ENCODE assay signal across 1 cellular context in the genomic region with DNA sequence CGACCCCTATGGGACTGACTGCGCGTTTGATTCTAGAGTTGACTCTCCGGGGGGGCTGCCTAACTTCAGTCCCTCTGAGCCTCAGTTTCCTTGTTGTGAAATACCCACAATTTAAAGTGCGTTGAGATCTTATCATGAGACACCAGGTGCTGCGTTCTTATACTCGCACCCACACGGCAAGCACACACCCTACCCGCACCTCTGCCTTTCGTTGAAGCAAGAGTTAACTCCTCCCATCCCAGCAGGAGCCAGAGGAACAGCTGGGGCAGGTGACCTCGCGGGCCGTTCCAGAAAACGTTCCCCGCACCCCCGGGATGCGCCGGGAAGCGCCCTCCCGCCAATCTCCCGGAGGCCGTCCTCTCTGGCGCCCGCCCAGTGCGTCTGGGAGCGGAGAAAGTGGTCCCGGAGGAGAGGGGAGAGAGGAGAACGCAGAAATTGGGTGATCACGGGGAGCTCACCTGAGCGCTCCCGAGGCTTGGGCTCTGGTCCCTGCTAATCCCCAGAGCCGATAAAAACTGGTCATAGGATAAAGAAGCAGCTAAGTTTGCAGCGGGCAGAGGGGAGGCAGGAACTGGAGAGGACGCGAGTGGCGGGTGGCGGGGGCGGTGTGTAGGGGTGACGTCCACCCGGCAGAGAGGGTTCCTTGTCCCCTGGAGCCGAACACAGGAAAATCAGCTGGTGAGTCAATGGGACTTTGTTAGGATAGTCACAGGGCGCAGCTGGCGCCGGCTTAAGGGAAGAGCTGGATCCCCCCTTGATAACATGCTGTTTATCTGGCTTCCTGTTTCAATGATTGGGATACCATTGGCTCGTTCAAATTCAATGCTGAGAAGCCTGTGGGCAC.
TF ChIP-seq lines count a peak whose summit lies in the region.

No MANE protein-coding gene starts in this region.

TF ChIP-seq in HEK293, 187 proteins besides CTCF, POLR2A, EP300 and RAD21 (continued from another document and continues in another):
- TF ChIP-seq, protein P1, sequence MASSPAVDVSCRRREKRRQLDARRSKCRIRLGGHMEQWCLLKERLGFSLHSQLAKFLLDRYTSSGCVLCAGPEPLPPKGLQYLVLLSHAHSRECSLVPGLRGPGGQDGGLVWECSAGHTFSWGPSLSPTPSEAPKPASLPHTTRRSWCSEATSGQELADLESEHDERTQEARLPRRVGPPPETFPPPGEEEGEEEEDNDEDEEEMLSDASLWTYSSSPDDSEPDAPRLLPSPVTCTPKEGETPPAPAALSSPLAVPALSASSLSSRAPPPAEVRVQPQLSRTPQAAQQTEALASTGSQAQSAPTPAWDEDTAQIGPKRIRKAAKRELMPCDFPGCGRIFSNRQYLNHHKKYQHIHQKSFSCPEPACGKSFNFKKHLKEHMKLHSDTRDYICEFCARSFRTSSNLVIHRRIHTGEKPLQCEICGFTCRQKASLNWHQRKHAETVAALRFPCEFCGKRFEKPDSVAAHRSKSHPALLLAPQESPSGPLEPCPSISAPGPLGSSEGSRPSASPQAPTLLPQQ (tag by site-specific recombination; IDR thresholded peaks at IDR 0.05) = peak; percentile 70; the same call in 1 of the 2 replicates
- TF ChIP-seq ZNF585B (tag by site-specific recombination; IDR thresholded peaks at IDR 0.05) (no peak), ZNF19 (tag by site-specific recombination; IDR thresholded peaks at IDR 0.05; ENCODE audit: low read depth) (no peak), KLF16 (tag by site-specific recombination; IDR thresholded peaks at IDR 0.05) (0 out of 2 replicates have a peak, but pooled peaks have one; percentile 39), OVOL3 (tag by site-specific recombination; IDR thresholded peaks at IDR 0.05) (no peak), GLIS2 (tag by site-specific recombination; IDR thresholded peaks at IDR 0.05) (peak; percentile 83), ZNF426 (tag by site-specific recombination; IDR thresholded peaks at IDR 0.05) (no peak), ZNF510 (tag by site-specific recombination; IDR thresholded peaks at IDR 0.05; ENCODE audit: insufficient replicate concordance) (no peak), TCF7L2 (IDR thresholded peaks at IDR 0.05; ENCODE audit: borderline replicate concordance, low read depth, low read length) (no peak), SP3 (tag by site-specific recombination; IDR thresholded peaks at IDR 0.05) (peak; percentile 72), ZNF391 (tag by site-specific recombination; IDR thresholded peaks at IDR 0.05; ENCODE audit: borderline replicate concordance, low read depth) (no peak), ZNF24 (tag by site-specific recombination; IDR thresholded peaks at IDR 0.05) (peak; percentile 11; the same call in 1 of the 2 replicates), BCL11A (tag by site-specific recombination; IDR thresholded peaks at IDR 0.05; ENCODE audit: low read depth) (no peak; the same call in 1 of the 2 replicates), ZNF664 (tag by site-specific recombination; IDR thresholded peaks at IDR 0.05) (no peak), SP7 (tag by site-specific recombination; IDR thresholded peaks at IDR 0.05) (peak; percentile 58), ZNF324 (tag by site-specific recombination; IDR thresholded peaks at IDR 0.05) (peak; percentile 16; the same call in 1 of the 2 replicates), ZNF623 (tag by site-specific recombination; IDR thresholded peaks at IDR 0.05) (no peak; the same call in 1 of the 2 replicates), ZNF521 (tag by site-specific recombination; IDR thresholded peaks at IDR 0.05) (no peak), ZNF792 (tag by site-specific recombination; IDR thresholded peaks at IDR 0.05) (no peak), ZNF184 (tag by site-specific recombination; IDR thresholded peaks at IDR 0.05) (no peak), ZNF670 (tag by site-specific recombination; IDR thresholded peaks at IDR 0.05; ENCODE audit: low read depth) (no peak), ZNF394 (tag by site-specific recombination; IDR thresholded peaks at IDR 0.05; ENCODE audit: borderline replicate concordance) (peak; percentile 36; the same call in 1 of the 2 replicates), ZNF501 (tag by site-specific recombination; IDR thresholded peaks at IDR 0.05) (no peak; the same call in 1 of the 2 replicates)
- TF ChIP-seq, protein P2, sequence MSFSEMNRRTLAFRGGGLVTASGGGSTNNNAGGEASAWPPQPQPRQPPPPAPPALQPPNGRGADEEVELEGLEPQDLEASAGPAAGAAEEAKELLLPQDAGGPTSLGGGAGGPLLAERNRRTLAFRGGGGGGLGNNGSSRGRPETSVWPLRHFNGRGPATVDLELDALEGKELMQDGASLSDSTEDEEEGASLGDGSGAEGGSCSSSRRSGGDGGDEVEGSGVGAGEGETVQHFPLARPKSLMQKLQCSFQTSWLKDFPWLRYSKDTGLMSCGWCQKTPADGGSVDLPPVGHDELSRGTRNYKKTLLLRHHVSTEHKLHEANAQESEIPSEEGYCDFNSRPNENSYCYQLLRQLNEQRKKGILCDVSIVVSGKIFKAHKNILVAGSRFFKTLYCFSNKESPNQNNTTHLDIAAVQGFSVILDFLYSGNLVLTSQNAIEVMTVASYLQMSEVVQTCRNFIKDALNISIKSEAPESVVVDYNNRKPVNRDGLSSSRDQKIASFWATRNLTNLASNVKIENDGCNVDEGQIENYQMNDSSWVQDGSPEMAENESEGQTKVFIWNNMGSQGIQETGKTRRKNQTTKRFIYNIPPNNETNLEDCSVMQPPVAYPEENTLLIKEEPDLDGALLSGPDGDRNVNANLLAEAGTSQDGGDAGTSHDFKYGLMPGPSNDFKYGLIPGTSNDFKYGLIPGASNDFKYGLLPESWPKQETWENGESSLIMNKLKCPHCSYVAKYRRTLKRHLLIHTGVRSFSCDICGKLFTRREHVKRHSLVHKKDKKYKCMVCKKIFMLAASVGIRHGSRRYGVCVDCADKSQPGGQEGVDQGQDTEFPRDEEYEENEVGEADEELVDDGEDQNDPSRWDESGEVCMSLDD (tag by site-specific recombination; IDR thresholded peaks at IDR 0.05) = no peak; the same call in 1 of the 2 replicates
- TF ChIP-seq, protein P3, sequence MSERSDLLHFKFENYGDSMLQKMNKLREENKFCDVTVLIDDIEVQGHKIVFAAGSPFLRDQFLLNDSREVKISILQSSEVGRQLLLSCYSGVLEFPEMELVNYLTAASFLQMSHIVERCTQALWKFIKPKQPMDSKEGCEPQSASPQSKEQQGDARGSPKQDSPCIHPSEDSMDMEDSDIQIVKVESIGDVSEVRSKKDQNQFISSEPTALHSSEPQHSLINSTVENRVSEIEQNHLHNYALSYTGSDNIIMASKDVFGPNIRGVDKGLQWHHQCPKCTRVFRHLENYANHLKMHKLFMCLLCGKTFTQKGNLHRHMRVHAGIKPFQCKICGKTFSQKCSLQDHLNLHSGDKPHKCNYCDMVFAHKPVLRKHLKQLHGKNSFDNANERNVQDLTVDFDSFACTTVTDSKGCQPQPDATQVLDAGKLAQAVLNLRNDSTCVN (tag by site-specific recombination; optimal IDR thresholded peaks at IDR 0.05) = peak; percentile 42
- TF ChIP-seq, protein P4, sequence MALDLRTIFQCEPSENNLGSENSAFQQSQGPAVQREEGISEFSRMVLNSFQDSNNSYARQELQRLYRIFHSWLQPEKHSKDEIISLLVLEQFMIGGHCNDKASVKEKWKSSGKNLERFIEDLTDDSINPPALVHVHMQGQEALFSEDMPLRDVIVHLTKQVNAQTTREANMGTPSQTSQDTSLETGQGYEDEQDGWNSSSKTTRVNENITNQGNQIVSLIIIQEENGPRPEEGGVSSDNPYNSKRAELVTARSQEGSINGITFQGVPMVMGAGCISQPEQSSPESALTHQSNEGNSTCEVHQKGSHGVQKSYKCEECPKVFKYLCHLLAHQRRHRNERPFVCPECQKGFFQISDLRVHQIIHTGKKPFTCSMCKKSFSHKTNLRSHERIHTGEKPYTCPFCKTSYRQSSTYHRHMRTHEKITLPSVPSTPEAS (tag by site-specific recombination; IDR thresholded peaks at IDR 0.05) = peak; percentile 6; the same call in 1 of the 2 replicates
- TF ChIP-seq, protein P5, sequence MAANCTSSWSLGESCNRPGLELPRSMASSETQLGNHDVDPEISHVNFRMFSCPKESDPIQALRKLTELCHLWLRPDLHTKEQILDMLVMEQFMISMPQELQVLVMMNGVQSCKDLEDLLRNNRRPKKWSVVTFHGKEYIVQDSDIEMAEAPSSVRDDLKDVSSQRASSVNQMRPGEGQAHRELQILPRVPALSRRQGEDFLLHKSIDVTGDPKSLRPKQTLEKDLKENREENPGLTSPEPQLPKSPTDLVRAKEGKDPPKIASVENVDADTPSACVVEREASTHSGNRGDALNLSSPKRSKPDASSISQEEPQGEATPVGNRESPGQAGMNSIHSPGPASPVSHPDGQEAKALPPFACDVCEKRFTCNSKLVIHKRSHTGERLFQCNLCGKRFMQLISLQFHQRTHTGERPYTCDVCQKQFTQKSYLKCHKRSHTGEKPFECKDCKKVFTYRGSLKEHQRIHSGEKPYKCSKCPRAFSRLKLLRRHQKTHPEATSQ (tag by site-specific recombination; IDR thresholded peaks at IDR 0.05) = no peak
- TF ChIP-seq, protein P6, sequence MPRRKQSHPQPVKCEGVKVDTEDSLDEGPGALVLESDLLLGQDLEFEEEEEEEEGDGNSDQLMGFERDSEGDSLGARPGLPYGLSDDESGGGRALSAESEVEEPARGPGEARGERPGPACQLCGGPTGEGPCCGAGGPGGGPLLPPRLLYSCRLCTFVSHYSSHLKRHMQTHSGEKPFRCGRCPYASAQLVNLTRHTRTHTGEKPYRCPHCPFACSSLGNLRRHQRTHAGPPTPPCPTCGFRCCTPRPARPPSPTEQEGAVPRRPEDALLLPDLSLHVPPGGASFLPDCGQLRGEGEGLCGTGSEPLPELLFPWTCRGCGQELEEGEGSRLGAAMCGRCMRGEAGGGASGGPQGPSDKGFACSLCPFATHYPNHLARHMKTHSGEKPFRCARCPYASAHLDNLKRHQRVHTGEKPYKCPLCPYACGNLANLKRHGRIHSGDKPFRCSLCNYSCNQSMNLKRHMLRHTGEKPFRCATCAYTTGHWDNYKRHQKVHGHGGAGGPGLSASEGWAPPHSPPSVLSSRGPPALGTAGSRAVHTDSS (tag by site-specific recombination; IDR thresholded peaks at IDR 0.05) = no peak
- TF ChIP-seq, protein P7, sequence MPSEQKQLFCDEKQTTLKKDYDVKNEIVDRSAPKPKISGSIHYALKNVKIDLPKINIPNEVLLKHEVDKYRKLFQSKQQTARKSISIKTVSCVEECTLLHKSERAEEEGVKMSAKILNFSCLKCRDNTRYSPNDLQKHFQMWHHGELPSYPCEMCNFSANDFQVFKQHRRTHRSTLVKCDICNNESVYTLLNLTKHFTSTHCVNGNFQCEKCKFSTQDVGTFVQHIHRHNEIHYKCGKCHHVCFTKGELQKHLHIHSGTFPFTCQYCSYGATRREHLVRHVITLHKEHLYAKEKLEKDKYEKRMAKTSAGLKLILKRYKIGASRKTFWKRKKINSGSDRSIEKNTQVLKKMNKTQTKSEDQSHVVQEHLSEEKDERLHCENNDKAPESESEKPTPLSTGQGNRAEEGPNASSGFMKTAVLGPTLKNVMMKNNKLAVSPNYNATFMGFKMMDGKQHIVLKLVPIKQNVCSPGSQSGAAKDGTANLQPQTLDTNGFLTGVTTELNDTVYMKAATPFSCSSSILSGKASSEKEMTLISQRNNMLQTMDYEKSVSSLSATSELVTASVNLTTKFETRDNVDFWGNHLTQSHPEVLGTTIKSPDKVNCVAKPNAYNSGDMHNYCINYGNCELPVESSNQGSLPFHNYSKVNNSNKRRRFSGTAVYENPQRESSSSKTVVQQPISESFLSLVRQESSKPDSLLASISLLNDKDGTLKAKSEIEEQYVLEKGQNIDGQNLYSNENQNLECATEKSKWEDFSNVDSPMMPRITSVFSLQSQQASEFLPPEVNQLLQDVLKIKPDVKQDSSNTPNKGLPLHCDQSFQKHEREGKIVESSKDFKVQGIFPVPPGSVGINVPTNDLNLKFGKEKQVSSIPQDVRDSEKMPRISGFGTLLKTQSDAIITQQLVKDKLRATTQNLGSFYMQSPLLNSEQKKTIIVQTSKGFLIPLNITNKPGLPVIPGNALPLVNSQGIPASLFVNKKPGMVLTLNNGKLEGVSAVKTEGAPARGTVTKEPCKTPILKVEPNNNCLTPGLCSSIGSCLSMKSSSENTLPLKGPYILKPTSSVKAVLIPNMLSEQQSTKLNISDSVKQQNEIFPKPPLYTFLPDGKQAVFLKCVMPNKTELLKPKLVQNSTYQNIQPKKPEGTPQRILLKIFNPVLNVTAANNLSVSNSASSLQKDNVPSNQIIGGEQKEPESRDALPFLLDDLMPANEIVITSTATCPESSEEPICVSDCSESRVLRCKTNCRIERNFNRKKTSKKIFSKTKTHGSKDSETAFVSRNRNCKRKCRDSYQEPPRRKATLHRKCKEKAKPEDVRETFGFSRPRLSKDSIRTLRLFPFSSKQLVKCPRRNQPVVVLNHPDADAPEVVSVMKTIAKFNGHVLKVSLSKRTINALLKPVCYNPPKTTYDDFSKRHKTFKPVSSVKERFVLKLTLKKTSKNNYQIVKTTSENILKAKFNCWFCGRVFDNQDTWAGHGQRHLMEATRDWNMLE (tag by site-specific recombination; conservative IDR thresholded peaks at IDR 0.05; ENCODE audit: low read depth) = no peak
- TF ChIP-seq, protein P8, sequence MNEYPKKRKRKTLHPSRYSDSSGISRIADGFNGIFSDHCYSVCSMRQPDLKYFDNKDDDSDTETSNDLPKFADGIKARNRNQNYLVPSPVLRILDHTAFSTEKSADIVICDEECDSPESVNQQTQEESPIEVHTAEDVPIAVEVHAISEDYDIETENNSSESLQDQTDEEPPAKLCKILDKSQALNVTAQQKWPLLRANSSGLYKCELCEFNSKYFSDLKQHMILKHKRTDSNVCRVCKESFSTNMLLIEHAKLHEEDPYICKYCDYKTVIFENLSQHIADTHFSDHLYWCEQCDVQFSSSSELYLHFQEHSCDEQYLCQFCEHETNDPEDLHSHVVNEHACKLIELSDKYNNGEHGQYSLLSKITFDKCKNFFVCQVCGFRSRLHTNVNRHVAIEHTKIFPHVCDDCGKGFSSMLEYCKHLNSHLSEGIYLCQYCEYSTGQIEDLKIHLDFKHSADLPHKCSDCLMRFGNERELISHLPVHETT (tag by site-specific recombination; IDR thresholded peaks at IDR 0.05) = peak; percentile 13; the same call in 1 of the 2 replicates
